ENCODE assay signal across 8 cellular contexts in the genomic region with DNA sequence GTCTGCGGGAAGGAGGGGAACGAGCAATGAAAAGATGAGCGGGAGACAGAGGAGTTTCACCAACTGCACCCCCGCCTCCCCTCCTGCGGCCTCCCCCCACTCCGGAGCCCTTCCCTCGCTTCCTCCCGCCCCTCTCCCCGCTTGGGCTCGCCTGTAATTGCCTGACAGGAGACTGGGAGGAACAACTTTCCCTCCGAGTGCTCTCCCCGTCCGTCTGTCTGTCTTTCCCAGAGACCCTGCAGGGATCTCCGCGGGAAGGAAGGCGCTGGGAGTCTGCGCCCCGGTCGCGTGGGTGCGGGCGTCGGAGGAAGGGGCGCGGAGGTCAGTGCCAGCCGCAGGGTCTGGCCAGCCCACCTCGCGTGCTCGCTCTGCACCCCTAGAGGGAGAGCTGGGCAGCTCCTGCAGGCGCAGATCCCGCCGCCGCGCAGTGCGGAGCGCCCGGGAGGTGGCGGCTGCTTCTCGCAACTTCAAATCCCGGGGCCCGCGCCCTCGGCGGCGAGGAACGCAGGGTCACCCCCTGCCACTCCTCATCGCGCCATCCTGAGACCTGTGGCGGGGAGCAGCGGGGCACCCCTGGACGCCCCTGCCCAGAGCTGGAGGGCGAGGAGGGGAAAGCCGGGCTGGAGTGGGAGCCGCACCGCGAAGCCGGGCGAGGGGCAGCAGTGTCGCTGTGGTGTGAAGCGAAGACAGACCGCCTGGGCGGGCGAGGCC. TPM values are rescaled to one million over a fixed set of nuclear protein-coding genes. Genes with fewer than 3 reads are reported as not detected.
A peak's percentile ranks its signal among the peaks of the same experiment; 100 is the strongest.
DNase-seq lines count a peak whose midpoint lies in the region; ATAC-seq and TF ChIP-seq lines count a peak whose summit lies in the region.

No MANE protein-coding gene starts in this region.

- H3K27ac ChIP-seq in SJSA1 (peak overlapping the region; percentile 91), breast epithelium (peak overlapping the region; percentile 84 to 94)

- H3K36me3 ChIP-seq in SJSA1 = peaks cover 38% of the 10 kb centered on the region
- H3K36me3 ChIP-seq in breast epithelium = no peaks in the 10 kb centered on the region

- intact Hi-C loops in breast epithelium (cut with DNase I; ENCODE audit: low total_unique reads) = loop anchor here (5.0 kb wide), 1 partner anchor 1402 kb away; no protein-coding TSS in a partner anchor
- intact Hi-C loops in sciatic nerve (cut with DNase I) = loop anchor here (10.0 kb wide), 1 partner anchor 1300 kb away; no protein-coding TSS in a partner anchor

- DNase-seq in CMK (ENCODE audit: low read depth) (peak; percentile 36), SJSA1 (ENCODE audit: low read depth in 1 of 2, low spot score in 2 of 2) (peak; percentile 92 to 97), breast epithelium (ENCODE audit: low spot score in 2 of 2) (peak; percentile 49 to 61), sciatic nerve (ENCODE audit: low spot score) (peak; percentile 87), NCI-H2107 treated with DMSO at 0.1 percent for 48 hours (lab: John Stamatoyannopoulos, UW; ENCODE audit: unreplicated experiment) (no peak)

- H3K9me3 ChIP-seq in SJSA1 (replicated peaks) (no peaks in the 10 kb centered on the region), breast epithelium (no peaks in the 10 kb centered on the region), iPS-18c (ENCODE audit: control insufficient read depth, insufficient read depth, low read length) (peaks cover 5% of the 10 kb centered on the region)

- H3K27me3 ChIP-seq in SJSA1 (replicated peaks) (no peaks in the 10 kb centered on the region), breast epithelium (no peaks in the 10 kb centered on the region)

- ATAC-seq in HG02798 (IDR thresholded peaks at IDR 0.05; ENCODE audit: poor library complexity, unreplicated experiment) (peak; percentile 32), sciatic nerve (peak; percentile 82), GM19324 (IDR thresholded peaks at IDR 0.05; ENCODE audit: low FRiP score, unreplicated experiment) (no peak)

- TF ChIP-seq CTCF in breast epithelium (IDR thresholded peaks at IDR 0.05) = peak; percentile 49 to 65 (median 53)

- no peak for TF ChIP-seq POLR2A in breast epithelium (IDR thresholded peaks at IDR 0.05)

- peaks cover 51% of the 10 kb centered on the region for H3K4me1 ChIP-seq in SJSA1 (replicated peaks)
- H3K4me1 ChIP-seq in breast epithelium = no peaks in the 10 kb centered on the region

- H3K4me3 ChIP-seq in SJSA1 = peak overlapping the region; percentile 81
- H3K4me3 ChIP-seq in breast epithelium = peak overlapping the region; percentile 75 to 82 (median 75)
- peak overlapping the region; percentile 75 for H3K4me3 ChIP-seq in iPS-18c (ENCODE audit: insufficient read depth, low read depth, low read length)

RNA-seq across cellular contexts. Expression of gene NRP1, which starts 0.5 kb away (rescaled TPM):
- 63.0 and 85.9 TPM in 2 replicates for total RNA-seq in SJSA1 (2014; rRNA removed; shearing (Covaris generic))
- 10 to 100 TPM; 50.8 to 76.0 (median 74.7) TPM for total RNA-seq in breast epithelium
- total RNA-seq in sciatic nerve = 156 TPM
